Comparison of ENCODE assay signal across 16 cellular contexts in the genomic region with DNA sequence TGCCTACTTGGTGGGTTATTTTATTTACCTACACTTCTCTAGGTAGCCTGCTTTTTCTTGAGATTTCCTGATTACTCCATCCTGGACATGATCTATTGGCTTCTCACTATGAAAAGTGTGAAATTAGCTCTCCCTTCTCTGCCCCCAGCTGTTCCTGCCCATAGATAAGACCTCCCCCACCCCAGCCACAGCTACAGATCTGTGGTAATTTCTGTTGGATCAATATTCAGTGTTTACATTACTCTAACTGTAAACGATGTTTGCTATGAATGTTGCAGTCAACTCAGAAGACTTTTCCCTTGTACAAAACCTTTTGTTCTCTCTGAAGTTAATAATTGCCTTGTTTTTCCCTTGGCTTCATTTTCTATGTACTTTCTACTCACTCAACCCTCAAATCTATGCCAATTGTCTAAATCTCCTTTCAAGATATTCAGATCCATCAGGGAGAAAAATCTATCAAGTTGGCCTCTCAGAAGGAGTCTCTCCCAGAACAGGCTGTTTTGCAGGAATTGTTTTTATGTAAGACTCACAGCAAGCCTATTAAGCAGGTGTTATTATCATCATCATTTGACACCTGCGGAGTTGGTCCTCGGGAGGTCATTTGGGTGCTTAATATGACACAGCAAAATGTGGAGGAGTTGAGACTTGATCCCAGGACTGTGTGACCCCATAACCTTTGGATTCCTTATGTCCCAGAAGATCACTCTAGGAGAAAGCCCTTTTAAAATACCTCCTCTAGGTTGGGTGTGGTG.
"Had no signal": no experiment of that assay in that cellular context is flagged by ENCODE, and none has a peak within 500 bp of the region (broad histone marks: within the 10 kb centered on the region; RNA-seq: fewer than 3 reads in every experiment).

No MANE protein-coding gene starts in this region.

- H3K27ac Mint-ChIP-seq: activated naive CD4-positive, alpha-beta T cell treated with anti-CD3 and anti-CD28 coated beads, Interleukin-2, amount 50 U/mL, for 72 hours; effector memory CD8-positive, alpha-beta T cell; memory B cell; naive thymus-derived CD4-positive, alpha-beta T cell; stimulated activated effector memory CD8-positive, alpha-beta T cell treated with anti-CD3 and anti-CD28 coated beads, Interleukin-12 subunit alpha, Interleukin-12 subunit beta, amount 100 ng/mL, for 72 hours had no signal

- H3K36me3 Mint-ChIP-seq: memory B cell; naive thymus-derived CD4-positive, alpha-beta T cell; stimulated activated effector memory CD8-positive, alpha-beta T cell treated with anti-CD3 and anti-CD28 coated beads, Interleukin-12 subunit alpha, Interleukin-12 subunit beta, amount 100 ng/mL, for 72 hours had no signal

- H3K4me3 ChIP-seq: esophagus squamous epithelium, mucosa of descending colon, smooth muscle cell, thoracic aorta, upper lobe of left lung had no signal

- H3K27me3 ChIP-seq: esophagus squamous epithelium, upper lobe of left lung had no signal

- H3K4me3 Mint-ChIP-seq: effector memory CD8-positive, alpha-beta T cell; memory B cell; naive thymus-derived CD4-positive, alpha-beta T cell; stimulated activated effector memory CD8-positive, alpha-beta T cell treated with anti-CD3 and anti-CD28 coated beads, Interleukin-12 subunit alpha, Interleukin-12 subunit beta, amount 100 ng/mL, for 72 hours had no signal

- H3K9me3 ChIP-seq: esophagus squamous epithelium, mucosa of descending colon, thoracic aorta, upper lobe of left lung had no signal

- H3K36me3 ChIP-seq: esophagus squamous epithelium, thoracic aorta, upper lobe of left lung had no signal

- H3K27ac ChIP-seq: esophagus squamous epithelium, thoracic aorta, upper lobe of left lung had no signal

- H3K4me1 Mint-ChIP-seq: memory B cell; naive thymus-derived CD4-positive, alpha-beta T cell; stimulated activated effector memory CD8-positive, alpha-beta T cell treated with anti-CD3 and anti-CD28 coated beads, Interleukin-12 subunit alpha, Interleukin-12 subunit beta, amount 100 ng/mL, for 72 hours had no signal

- ATAC-seq: activated naive CD4-positive, alpha-beta T cell treated with anti-CD3 and anti-CD28 coated beads, Interleukin-2, amount 50 U/mL, for 72 hours; effector memory CD8-positive, alpha-beta T cell; left ventricle myocardium superior; mucosa of descending colon; naive thymus-derived CD4-positive, alpha-beta T cell; sciatic nerve; stimulated activated effector memory CD8-positive, alpha-beta T cell treated with anti-CD3 and anti-CD28 coated beads, Interleukin-12 subunit alpha, Interleukin-12 subunit beta, amount 100 ng/mL, for 72 hours had no signal

- DNase-seq: activated CD4-positive, alpha-beta T cell treated with anti-CD3 and anti-CD28 coated beads, Interleukin-2, amount 50 U/mL, for 4 hours; activated gamma-delta T cell; amniotic stem cell; effector memory CD8-positive, alpha-beta T cell; esophagus squamous epithelium; left ventricle myocardium superior; mucosa of descending colon; naive thymus-derived CD4-positive, alpha-beta T cell; stimulated activated CD4-positive, alpha-beta T cell treated with anti-CD3 and anti-CD28 coated beads, Interleukin-4, amount 100 ng/mL, for 24 hours; upper lobe of left lung had no signal

- H3K4me1 ChIP-seq: esophagus squamous epithelium, upper lobe of left lung had no signal
